7 cellular contexts compared by ENCODE assay signal in the genomic region with DNA sequence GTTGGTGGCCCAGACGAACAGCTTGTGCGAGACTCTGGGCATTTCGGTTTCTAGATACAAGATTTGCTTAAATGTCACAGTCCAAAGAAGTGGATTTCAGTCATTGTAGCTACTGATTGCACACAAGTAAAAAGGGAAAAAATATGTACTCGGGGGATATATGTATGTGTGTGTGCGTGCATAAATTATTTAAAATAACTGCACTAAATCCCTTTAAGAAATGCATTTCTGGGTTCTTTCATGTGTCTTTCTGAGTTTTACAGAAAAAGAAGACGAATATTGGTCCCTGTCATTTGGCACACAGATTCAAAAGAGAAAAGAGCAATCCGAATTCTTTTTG. TPM values are rescaled to one million over a fixed set of nuclear protein-coding genes. Genes with fewer than 3 reads are reported as not detected.
DNase-seq lines count a peak whose midpoint lies in the region; ATAC-seq and TF ChIP-seq lines count a peak whose summit lies in the region.

No MANE protein-coding gene starts in this region.

- H3K27ac Mint-ChIP-seq in activated CD8-positive, alpha-beta T cell treated with anti-CD3 and anti-CD28 coated beads for 36 hours = no peak overlapping the region

- no peak for TF ChIP-seq POLR2A in spleen (IDR thresholded peaks at IDR 0.05)

- no peak for ATAC-seq in activated CD8-positive, alpha-beta T cell treated with anti-CD3 and anti-CD28 coated beads for 36 hours

- WGBS in spleen, 5 donors = 11 to 20% (median 12%) methylated on average over 7 of the region's 7 CpGs

- peaks cover 45% of the 10 kb centered on the region for H3K27me3 ChIP-seq in iPS-18a (ENCODE audit: control insufficient read depth, insufficient read depth, low read length)
- peaks cover 0 to 91% (median 37%) of the 10 kb centered on the region in 7 donors for H3K27me3 ChIP-seq in spleen (replicated peaks in 1 of 7)

- H3K27me3 Mint-ChIP-seq in activated CD8-positive, alpha-beta T cell treated with anti-CD3 and anti-CD28 coated beads for 36 hours = peaks cover 54% of the 10 kb centered on the region

- no peaks in the 10 kb centered on the region for H3K36me3 ChIP-seq in iPS-18a (ENCODE audit: control insufficient read depth, low read depth, low read length)
- no peaks in the 10 kb centered on the region for H3K36me3 ChIP-seq in spleen

- H3K27ac ChIP-seq in iPS-18a (ENCODE audit: low read length) (no peak overlapping the region), spleen (no peak overlapping the region)

- POLR2A ChIA-PET in activated CD8-positive, alpha-beta T cell treated with anti-CD3 and anti-CD28 coated beads for 36 hours (lab: Charles Lee) = no interaction called here

- H3K9ac ChIP-seq in iPS-18a (ENCODE audit: low read length) = no peak overlapping the region

- intact Hi-C loops in activated CD8-positive, alpha-beta T cell treated with anti-CD3 and anti-CD28 coated beads for 36 hours (cut with micrococcal nuclease) = loop anchor here (2.0 to 10.0 kb wide), 4 partner anchors 189 to 1839 kb away; no protein-coding TSS in a partner anchor
- intact Hi-C loops in spleen (cut with DNase I; ENCODE audit: low total_unique reads) (loop anchor here (2.0 to 5.0 kb wide), 2 partner anchors 887 to 1837 kb away; no protein-coding TSS in a partner anchor), head of caudate nucleus (cut with DNase I) (loop anchor here (5.0 kb wide), 1 partner anchor 1842 kb away; no protein-coding TSS in a partner anchor)

- TF ChIP-seq CTCF in HFF-Myc (IDR thresholded peaks at IDR 0.05; ENCODE audit: low read depth, low read length, missing control alignments) (no peak), spleen (IDR thresholded peaks at IDR 0.05 in 8 of 11, conservative IDR thresholded peaks at IDR 0.05 in 3 of 11) (no peak)
- no peak for TF ChIP-seq CTCF in activated CD8-positive, alpha-beta T cell treated with anti-CD3 and anti-CD28 coated beads for 36 hours (IDR thresholded peaks at IDR 0.05)

- H3K36me3 Mint-ChIP-seq in activated CD8-positive, alpha-beta T cell treated with anti-CD3 and anti-CD28 coated beads for 36 hours (ENCODE audit: low read depth) = no peaks in the 10 kb centered on the region

- H3K4me1 ChIP-seq in iPS-18a (ENCODE audit: control insufficient read depth, low read depth, low read length) (peaks cover 25% of the 10 kb centered on the region), spleen (peaks cover 5 to 58% (median 41%) of the 10 kb centered on the region in 6 donors)

- no peak for DNase-seq in HFF-Myc (ENCODE audit: extremely low read depth, low read depth)
- no peak for DNase-seq in activated CD8-positive, alpha-beta T cell treated with anti-CD3 and anti-CD28 coated beads for 36 hours
- DNase-seq in spleen = no peak
- DNase-seq in head of caudate nucleus = no peak
- no peak for DNase-seq in SKM-1 (lab: John Stamatoyannopoulos, UW; ENCODE audit: unreplicated experiment)
- DNase-seq in foreskin melanocyte = no peak

- peaks cover 21% of the 10 kb centered on the region for H3K4me1 Mint-ChIP-seq in activated CD8-positive, alpha-beta T cell treated with anti-CD3 and anti-CD28 coated beads for 36 hours (ENCODE audit: low read depth)

- no peaks in the 10 kb centered on the region for H3K9me3 ChIP-seq in iPS-18a (ENCODE audit: control insufficient read depth, low read depth, low read length)
- no peaks in the 10 kb centered on the region for H3K9me3 ChIP-seq in spleen

- H3K4me3 Mint-ChIP-seq in activated CD8-positive, alpha-beta T cell treated with anti-CD3 and anti-CD28 coated beads for 36 hours = peak overlapping the region; percentile 61

- CTCF ChIA-PET in activated CD8-positive, alpha-beta T cell treated with anti-CD3 and anti-CD28 coated beads for 36 hours (lab: Charles Lee) = interaction anchor here (0.6 to 2.1 kb wide), 25 partner anchors 8 to 1841 kb away, joined by 3 to 8 read pairs (median 4); no protein-coding TSS in a partner anchor

- peak overlapping the region; percentile 54 for H3K4me3 ChIP-seq in HFF-Myc (replicated peaks; ENCODE audit: low read depth, low read length)
- H3K4me3 ChIP-seq in iPS-18a (ENCODE audit: low read length) = peak overlapping the region; percentile 84
- H3K4me3 ChIP-seq in spleen = peak overlapping the region; percentile 60 to 84 (median 67)

- H3K9me3 Mint-ChIP-seq in activated CD8-positive, alpha-beta T cell treated with anti-CD3 and anti-CD28 coated beads for 36 hours = no peaks in the 10 kb centered on the region

RNA-seq across cellular contexts. Expression of a gene that starts 2.1 kb away (rescaled TPM):
- 1 to 10 TPM; 1.8 to 2.3 TPM for total RNA-seq in activated CD8-positive, alpha-beta T cell treated with anti-CD3 and anti-CD28 coated beads for 36 hours
- 10 to 100 TPM in 6 of 7 donors, 1 to 10 TPM in 1; 8.2 to 21.0 (median 17.5) TPM for total RNA-seq in spleen
- 1 to 10 TPM in 2 of 3 donors, under 1 TPM in 1; 0.80 to 2.9 (median 1.4) TPM for polyA plus RNA-seq in spleen
